6 cellular contexts compared by ENCODE assay signal in the genomic region with DNA sequence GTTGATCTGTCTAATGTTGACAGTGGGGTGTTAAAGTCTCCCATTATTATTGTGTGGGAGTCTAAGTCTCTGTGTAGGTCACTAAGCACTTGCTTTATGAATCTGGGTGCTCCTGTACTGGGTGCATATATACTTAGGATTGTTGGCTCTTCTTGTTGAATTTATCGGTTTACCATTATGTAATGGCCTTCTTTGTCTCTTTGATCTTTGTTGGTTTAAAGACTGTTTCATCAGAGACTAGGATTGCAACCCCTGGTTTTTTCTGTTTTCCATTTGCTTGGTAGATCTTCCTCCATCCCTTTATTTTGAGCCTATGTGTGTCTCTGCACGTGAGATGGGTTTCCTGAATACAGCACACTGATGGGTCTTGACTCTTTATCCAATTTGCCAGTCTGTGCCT. TPM values are rescaled to one million over a fixed set of nuclear protein-coding genes. Genes with fewer than 3 reads are reported as not detected.
"Had no signal": no experiment of that assay in that cellular context is flagged by ENCODE, and none has a peak within 500 bp of the region (broad histone marks: within the 10 kb centered on the region; RNA-seq: fewer than 3 reads in every experiment).

No MANE protein-coding gene starts in this region.

RNA-seq across cellular contexts. Expression of a gene that starts 22.5 kb away (rescaled TPM):
- total RNA-seq: neural crest cell, osteocyte, progenitor cell of endocrine pancreas, pulmonary artery endothelial cell, smooth muscle cell had no signal
- polyA plus RNA-seq: neural cell, smooth muscle cell had no signal
